Comparison of ENCODE assay signal across 1 cellular context in the genomic region with DNA sequence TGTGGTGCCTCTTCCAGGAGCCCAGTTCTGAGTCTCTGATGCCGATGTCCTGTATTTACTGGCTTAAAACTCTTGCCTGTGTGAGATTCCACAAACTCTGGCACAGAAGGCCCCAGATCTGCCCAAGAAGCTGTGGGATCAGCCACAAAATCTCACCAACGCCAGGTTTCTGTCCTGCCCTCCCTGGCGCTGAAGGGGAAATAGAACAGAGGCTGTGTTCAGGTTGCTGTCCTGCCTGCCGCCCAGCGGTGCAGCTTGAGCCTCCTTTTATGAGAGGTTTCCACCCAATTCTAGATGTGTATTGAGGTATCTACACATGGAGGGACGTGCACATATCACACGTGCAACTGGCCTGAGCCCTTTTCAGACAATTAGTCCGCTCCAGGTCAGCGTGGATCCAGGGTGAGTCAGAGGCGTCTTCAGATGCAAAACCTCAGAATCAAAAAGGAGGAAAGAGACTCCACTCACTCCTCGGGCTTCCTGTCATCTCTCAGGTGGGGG.
A peak's percentile ranks its signal among the peaks of the same experiment; 100 is the strongest.
TF ChIP-seq lines count a peak whose summit lies in the region.

No MANE protein-coding gene starts in this region.

TF ChIP-seq in K562, 482 proteins besides CTCF, POLR2A, EP300 and RAD21:
- TF ChIP-seq, protein P1, sequence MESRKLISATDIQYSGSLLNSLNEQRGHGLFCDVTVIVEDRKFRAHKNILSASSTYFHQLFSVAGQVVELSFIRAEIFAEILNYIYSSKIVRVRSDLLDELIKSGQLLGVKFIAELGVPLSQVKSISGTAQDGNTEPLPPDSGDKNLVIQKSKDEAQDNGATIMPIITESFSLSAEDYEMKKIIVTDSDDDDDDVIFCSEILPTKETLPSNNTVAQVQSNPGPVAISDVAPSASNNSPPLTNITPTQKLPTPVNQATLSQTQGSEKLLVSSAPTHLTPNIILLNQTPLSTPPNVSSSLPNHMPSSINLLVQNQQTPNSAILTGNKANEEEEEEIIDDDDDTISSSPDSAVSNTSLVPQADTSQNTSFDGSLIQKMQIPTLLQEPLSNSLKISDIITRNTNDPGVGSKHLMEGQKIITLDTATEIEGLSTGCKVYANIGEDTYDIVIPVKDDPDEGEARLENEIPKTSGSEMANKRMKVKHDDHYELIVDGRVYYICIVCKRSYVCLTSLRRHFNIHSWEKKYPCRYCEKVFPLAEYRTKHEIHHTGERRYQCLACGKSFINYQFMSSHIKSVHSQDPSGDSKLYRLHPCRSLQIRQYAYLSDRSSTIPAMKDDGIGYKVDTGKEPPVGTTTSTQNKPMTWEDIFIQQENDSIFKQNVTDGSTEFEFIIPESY (CRISPR knock-in tag; IDR thresholded peaks at IDR 0.05), result peak; percentile 40; the same call in 1 of the 2 replicates
- TF ChIP-seq KDM5B (IDR thresholded peaks at IDR 0.05; ENCODE audit: insufficient replicate concordance, low read depth, low read length), result peak; percentile 19
- TF ChIP-seq, protein P2, sequence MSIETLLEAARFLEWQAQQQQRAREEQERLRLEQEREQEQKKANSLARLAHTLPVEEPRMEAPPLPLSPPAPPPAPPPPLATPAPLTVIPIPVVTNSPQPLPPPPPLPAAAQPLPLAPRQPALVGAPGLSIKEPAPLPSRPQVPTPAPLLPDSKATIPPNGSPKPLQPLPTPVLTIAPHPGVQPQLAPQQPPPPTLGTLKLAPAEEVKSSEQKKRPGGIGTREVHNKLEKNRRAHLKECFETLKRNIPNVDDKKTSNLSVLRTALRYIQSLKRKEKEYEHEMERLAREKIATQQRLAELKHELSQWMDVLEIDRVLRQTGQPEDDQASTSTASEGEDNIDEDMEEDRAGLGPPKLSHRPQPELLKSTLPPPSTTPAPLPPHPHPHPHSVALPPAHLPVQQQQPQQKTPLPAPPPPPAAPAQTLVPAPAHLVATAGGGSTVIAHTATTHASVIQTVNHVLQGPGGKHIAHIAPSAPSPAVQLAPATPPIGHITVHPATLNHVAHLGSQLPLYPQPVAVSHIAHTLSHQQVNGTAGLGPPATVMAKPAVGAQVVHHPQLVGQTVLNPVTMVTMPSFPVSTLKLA (conservative IDR thresholded peaks at IDR 0.05), result peak in 1 of 2 experiments; percentile 55; a peak in 2 of 4 replicates
- peak; percentile 31; the same call in 1 of the 2 replicates for TF ChIP-seq FOSL1 (tag; conservative IDR thresholded peaks at IDR 0.05)
- no peak for TF ChIP-seq ZNF311 (CRISPR knock-in tag; IDR thresholded peaks at IDR 0.05)
- peak; percentile 39; the same call in 1 of the 2 replicates for TF ChIP-seq MYNN (IDR thresholded peaks at IDR 0.05)
- TF ChIP-seq MYNN (CRISPR knock-in tag; IDR thresholded peaks at IDR 0.05), result no peak
- TF ChIP-seq, protein P3, sequence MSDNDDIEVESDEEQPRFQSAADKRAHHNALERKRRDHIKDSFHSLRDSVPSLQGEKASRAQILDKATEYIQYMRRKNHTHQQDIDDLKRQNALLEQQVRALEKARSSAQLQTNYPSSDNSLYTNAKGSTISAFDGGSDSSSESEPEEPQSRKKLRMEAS (CRISPR knock-in tag; IDR thresholded peaks at IDR 0.05), result peak; percentile 52; the same call in 1 of the 2 replicates
- no peak for TF ChIP-seq ILF3 (IDR thresholded peaks at IDR 0.05; ENCODE audit: borderline replicate concordance)
- TF ChIP-seq JUND (IDR thresholded peaks at IDR 0.05; ENCODE audit: borderline replicate concordance, low read depth, low read length), result peak; percentile 48
- TF ChIP-seq JUND (tag; IDR thresholded peaks at IDR 0.05; ENCODE audit: borderline replicate concordance, low read depth, low read length), result no peak
- TF ChIP-seq, protein P4, sequence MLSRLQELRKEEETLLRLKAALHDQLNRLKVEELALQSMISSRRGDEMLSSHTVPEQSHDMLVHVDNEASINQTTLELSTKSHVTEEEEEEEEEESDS (CRISPR knock-in tag; IDR thresholded peaks at IDR 0.05), result no peak
- TF ChIP-seq, protein P5, sequence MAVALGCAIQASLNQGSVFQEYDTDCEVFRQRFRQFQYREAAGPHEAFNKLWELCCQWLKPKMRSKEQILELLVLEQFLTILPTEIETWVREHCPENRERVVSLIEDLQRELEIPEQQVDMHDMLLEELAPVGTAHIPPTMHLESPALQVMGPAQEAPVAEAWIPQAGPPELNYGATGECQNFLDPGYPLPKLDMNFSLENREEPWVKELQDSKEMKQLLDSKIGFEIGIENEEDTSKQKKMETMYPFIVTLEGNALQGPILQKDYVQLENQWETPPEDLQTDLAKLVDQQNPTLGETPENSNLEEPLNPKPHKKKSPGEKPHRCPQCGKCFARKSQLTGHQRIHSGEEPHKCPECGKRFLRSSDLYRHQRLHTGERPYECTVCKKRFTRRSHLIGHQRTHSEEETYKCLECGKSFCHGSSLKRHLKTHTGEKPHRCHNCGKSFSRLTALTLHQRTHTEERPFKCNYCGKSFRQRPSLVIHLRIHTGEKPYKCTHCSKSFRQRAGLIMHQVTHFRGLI (CRISPR knock-in tag; IDR thresholded peaks at IDR 0.05), result no peak
- TF ChIP-seq BHLHE40 (IDR thresholded peaks at IDR 0.05; ENCODE audit: low read length), result peak; percentile 51; the same call in 1 of the 2 replicates
- TF ChIP-seq, protein P6, sequence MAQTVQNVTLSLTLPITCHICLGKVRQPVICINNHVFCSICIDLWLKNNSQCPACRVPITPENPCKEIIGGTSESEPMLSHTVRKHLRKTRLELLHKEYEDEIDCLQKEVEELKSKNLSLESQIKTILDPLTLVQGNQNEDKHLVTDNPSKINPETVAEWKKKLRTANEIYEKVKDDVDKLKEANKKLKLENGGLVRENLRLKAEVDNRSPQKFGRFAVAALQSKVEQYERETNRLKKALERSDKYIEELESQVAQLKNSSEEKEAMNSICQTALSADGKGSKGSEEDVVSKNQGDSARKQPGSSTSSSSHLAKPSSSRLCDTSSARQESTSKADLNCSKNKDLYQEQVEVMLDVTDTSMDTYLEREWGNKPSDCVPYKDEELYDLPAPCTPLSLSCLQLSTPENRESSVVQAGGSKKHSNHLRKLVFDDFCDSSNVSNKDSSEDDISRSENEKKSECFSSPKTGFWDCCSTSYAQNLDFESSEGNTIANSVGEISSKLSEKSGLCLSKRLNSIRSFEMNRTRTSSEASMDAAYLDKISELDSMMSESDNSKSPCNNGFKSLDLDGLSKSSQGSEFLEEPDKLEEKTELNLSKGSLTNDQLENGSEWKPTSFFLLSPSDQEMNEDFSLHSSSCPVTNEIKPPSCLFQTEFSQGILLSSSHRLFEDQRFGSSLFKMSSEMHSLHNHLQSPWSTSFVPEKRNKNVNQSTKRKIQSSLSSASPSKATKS (CRISPR knock-in tag; IDR thresholded peaks at IDR 0.05), result no peak
- TF ChIP-seq, protein P7, sequence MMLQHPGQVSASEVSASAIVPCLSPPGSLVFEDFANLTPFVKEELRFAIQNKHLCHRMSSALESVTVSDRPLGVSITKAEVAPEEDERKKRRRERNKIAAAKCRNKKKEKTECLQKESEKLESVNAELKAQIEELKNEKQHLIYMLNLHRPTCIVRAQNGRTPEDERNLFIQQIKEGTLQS (IDR thresholded peaks at IDR 0.05), result 0 out of 2 replicates have a peak, but pooled peaks have one; percentile 31
- TF ChIP-seq, protein P7 (CRISPR knock-in tag; conservative IDR thresholded peaks at IDR 0.05), result no peak
